Comparison of ENCODE assay signal across 21 cellular contexts in the genomic region with DNA sequence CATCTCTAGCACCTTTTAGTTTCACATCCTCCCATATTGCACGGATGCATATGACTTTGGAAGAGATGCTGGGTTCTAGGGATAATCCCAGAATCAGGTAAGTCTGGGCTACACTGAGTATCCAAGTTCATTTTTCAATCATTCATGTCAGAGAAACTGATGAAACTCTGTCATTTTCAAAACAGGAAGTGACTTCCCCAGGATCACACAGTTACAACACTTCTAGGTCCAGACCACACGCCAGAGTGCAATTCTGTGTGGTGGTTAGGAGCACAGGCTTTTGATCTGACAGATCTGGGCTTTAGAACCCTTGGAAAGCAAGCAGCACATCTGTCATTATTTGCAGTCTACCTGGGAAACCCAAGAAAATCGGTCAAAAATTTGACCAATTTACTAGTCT.
A peak's percentile ranks its signal among the peaks of the same experiment; 100 is the strongest.
DNase-seq lines count a peak whose midpoint lies in the region; ATAC-seq and TF ChIP-seq lines count a peak whose summit lies in the region.
"Had no signal": no experiment of that assay in that cellular context is flagged by ENCODE, and none has a peak within 500 bp of the region (broad histone marks: within the 10 kb centered on the region; RNA-seq: fewer than 3 reads in every experiment).

No MANE protein-coding gene starts in this region.

- no peaks in the 10 kb centered on the region for H3K79me2 ChIP-seq in Loucy (ENCODE audit: insufficient read depth, low read length)

- H3K27me3 ChIP-seq in Loucy (ENCODE audit: insufficient read depth, low read length, poor library complexity, severe bottlenecking): no peaks in the 10 kb centered on the region
- H3K27me3 ChIP-seq: thyroid gland had no signal

- DNase-seq in GDM1 (lab: John Stamatoyannopoulos, UW): peak; percentile 15
- peak; percentile 3 for DNase-seq in SIG-M5 (lab: John Stamatoyannopoulos, UW)
- DNase-seq in medulla oblongata (ENCODE audit: extremely low spot score): peak; percentile 21
- DNase-seq: activated T-cell treated with anti-CD3 and anti-CD28 coated beads, Interleukin-2, amount 50 U/mL, for 1 hour; CD8-positive, alpha-beta T cell; IMR-90; MM.1S; NCI-H187; NCI-H226; NCI-H82; spleen; stimulated activated CD4-positive, alpha-beta T cell treated with anti-CD3 and anti-CD28 coated beads, Interleukin-4, amount 100 ng/mL, for 1 hour; stimulated activated naive CD4-positive, alpha-beta T cell treated with Interleukin-2 at 50 U/mL for 16 hours; T-helper 9 cell; thyroid gland had no signal

- ATAC-seq in HG02623 (IDR thresholded peaks at IDR 0.05; ENCODE audit: unreplicated experiment) (no peak), GM21515 (IDR thresholded peaks at IDR 0.05; ENCODE audit: unreplicated experiment) (no peak), GM21381 (IDR thresholded peaks at IDR 0.05; ENCODE audit: unreplicated experiment) (no peak), GM19023 (IDR thresholded peaks at IDR 0.05; ENCODE audit: unreplicated experiment) (no peak)
- ATAC-seq: CD8-positive, alpha-beta T cell had no signal

- H3K9me2 ChIP-seq in Loucy (replicated peaks; ENCODE audit: low read depth, low read length): no peaks in the 10 kb centered on the region

- no peaks in the 10 kb centered on the region for H3K36me3 ChIP-seq in Loucy (ENCODE audit: insufficient read depth, low read length)
- H3K36me3 ChIP-seq: spleen, thyroid gland had no signal

- H3F3A ChIP-seq in Loucy (ENCODE audit: low read depth): no peaks in the 10 kb centered on the region

- no peak for TF ChIP-seq CTCF in Loucy (conservative IDR thresholded peaks at IDR 0.05; ENCODE audit: low read length)

- no peaks in the 10 kb centered on the region for H3K4me1 ChIP-seq in Loucy (ENCODE audit: insufficient read depth, low read length, poor library complexity, severe bottlenecking)
- H3K4me1 ChIP-seq: thyroid gland had no signal

- H3K4me2 ChIP-seq in Loucy (ENCODE audit: low read depth, low read length, poor library complexity, severe bottlenecking): no peak overlapping the region

- H3K9me3 ChIP-seq in Loucy (ENCODE audit: insufficient read depth, low read depth, low read length): no peaks in the 10 kb centered on the region
- H3K9me3 ChIP-seq: spleen, thyroid gland had no signal

- no peak overlapping the region for H3K9ac ChIP-seq in Loucy (ENCODE audit: low read depth, low read length, poor library complexity, severe bottlenecking)

- peak overlapping the region; percentile 26; the same call in 1 of the 2 replicates for H2AFZ ChIP-seq in Loucy (ENCODE audit: low read length)

- no peaks in the 10 kb centered on the region for H4K20me1 ChIP-seq in Loucy (ENCODE audit: insufficient read depth, low read length, poor library complexity, severe bottlenecking)

- no peak overlapping the region for H3K4me3 ChIP-seq in Loucy (ENCODE audit: low read length, poor library complexity, severe bottlenecking)
- H3K4me3 ChIP-seq: SK-N-MC, spleen, thyroid gland had no signal
